Comparison of ENCODE assay signal across 23 cellular contexts in genomic region chr15:41474436-41474835, GRCh38. TPM values are rescaled to one million over a fixed set of nuclear protein-coding genes. Genes with fewer than 3 reads are reported as not detected.
DNase-seq lines count a peak whose midpoint lies in the region; ATAC-seq and TF ChIP-seq lines count a peak whose summit lies in the region.
"Had no signal": no experiment of that assay in that cellular context is flagged by ENCODE, and none has a peak within 500 bp of the region (broad histone marks: within the 10 kb centered on the region; RNA-seq: fewer than 3 reads in every experiment).

No MANE protein-coding gene starts in this region.

- no peaks in the 10 kb centered on the region for H3F3A ChIP-seq in PC-3 (ENCODE audit: low read length, unreplicated experiment)

- DNase-seq in DMS53 (lab: John Stamatoyannopoulos, UW) (peak; percentile 49), DMS53 treated with DMSO at 0.1 percent for 48 hours (lab: John Stamatoyannopoulos, UW; ENCODE audit: unreplicated experiment) (no peak), PC-3 (no peak), left lobe of liver (ENCODE audit: low spot score) (peak; percentile 60), GOT3 (lab: John Stamatoyannopoulos, UW) (no peak), substantia nigra (lab: John Stamatoyannopoulos, UW) (no peak), C1 segment of cervical spinal cord (lab: John Stamatoyannopoulos, UW) (no peak)
- no peak for DNase-seq in stimulated activated effector memory CD8-positive, alpha-beta T cell treated with anti-CD3 and anti-CD28 coated beads, Interleukin-12 subunit alpha, Interleukin-12 subunit beta, amount 100 ng/mL, for 72 hours (ENCODE audit: low spot score in 2 of 2)
- DNase-seq: 8988T; AML-193; EL; GF-D8; H7; NCI-H1105; NCI-H146; NCI-H345; NCI-H524; NCI-H774; NK-92 treated with Interleukin-12 subunit alpha and Interleukin-12 subunit beta, amount 100 ng/mL, for 24 hours had no signal

- H2AFZ ChIP-seq in PC-3 (ENCODE audit: low read length), result no peak overlapping the region

- ATAC-seq in PC-3, result peak; percentile 37
- ATAC-seq in left lobe of liver, result peak; percentile 91
- ATAC-seq in stimulated activated effector memory CD8-positive, alpha-beta T cell treated with anti-CD3 and anti-CD28 coated beads, Interleukin-12 subunit alpha, Interleukin-12 subunit beta, amount 100 ng/mL, for 72 hours, result no peak
- ATAC-seq: K562, Panc1, SK-N-SH treated with all-trans-retinoic acid at 6 μM for 48 hours had no signal

- peaks cover 5% of the 10 kb centered on the region for H3K4me1 Mint-ChIP-seq in stimulated activated effector memory CD8-positive, alpha-beta T cell treated with anti-CD3 and anti-CD28 coated beads, Interleukin-12 subunit alpha, Interleukin-12 subunit beta, amount 100 ng/mL, for 72 hours

- no peaks in the 10 kb centered on the region for H3K27me3 ChIP-seq in PC-3 (ENCODE audit: low read length)

- peaks cover 20% of the 10 kb centered on the region for H3K4me1 ChIP-seq in PC-3 (ENCODE audit: insufficient read depth, low read length)

- H3K4me3 Mint-ChIP-seq in stimulated activated effector memory CD8-positive, alpha-beta T cell treated with anti-CD3 and anti-CD28 coated beads, Interleukin-12 subunit alpha, Interleukin-12 subunit beta, amount 100 ng/mL, for 72 hours, result no peak overlapping the region
- H3K4me3 Mint-ChIP-seq: CD14-positive monocyte had no signal

- H3K9ac ChIP-seq in PC-3 (ENCODE audit: low read length), result no peak overlapping the region

- peaks cover 56% of the 10 kb centered on the region for H3K36me3 ChIP-seq in PC-3 (ENCODE audit: low read depth, low read length)

- intact Hi-C loops in PC-3 (cut with micrococcal nuclease), result no loop called here

- H3K27ac Mint-ChIP-seq in stimulated activated effector memory CD8-positive, alpha-beta T cell treated with anti-CD3 and anti-CD28 coated beads, Interleukin-12 subunit alpha, Interleukin-12 subunit beta, amount 100 ng/mL, for 72 hours, result peak overlapping the region; percentile 43

- no TSS peak for BruUV-seq in PC-3 (replicated peaks; lab: Mats Ljungman, UMichigan)

- no peaks in the 10 kb centered on the region for H3K9me2 ChIP-seq in PC-3 (replicated peaks; ENCODE audit: low read length)

- H3K27ac ChIP-seq in PC-3 (ENCODE audit: low read length) (peak overlapping the region; percentile 56), substantia nigra (ENCODE audit: low read depth, low read length, poor library complexity, severe bottlenecking) (no peak overlapping the region)

- H3K36me3 Mint-ChIP-seq in stimulated activated effector memory CD8-positive, alpha-beta T cell treated with anti-CD3 and anti-CD28 coated beads, Interleukin-12 subunit alpha, Interleukin-12 subunit beta, amount 100 ng/mL, for 72 hours, result peaks cover 100% of the 10 kb centered on the region

- CTCF ChIA-PET in PC-3 (lab: Charles Lee), result no interaction called here

- H4K20me1 ChIP-seq in PC-3 (ENCODE audit: low read length), result no peaks in the 10 kb centered on the region

- H3K9me3 ChIP-seq in PC-3 (ENCODE audit: low read length), result no peaks in the 10 kb centered on the region

- H3K9me3 Mint-ChIP-seq in stimulated activated effector memory CD8-positive, alpha-beta T cell treated with anti-CD3 and anti-CD28 coated beads, Interleukin-12 subunit alpha, Interleukin-12 subunit beta, amount 100 ng/mL, for 72 hours, result no peaks in the 10 kb centered on the region
- H3K9me3 Mint-ChIP-seq: CD14-positive monocyte had no signal

- no peak overlapping the region for H3K4me3 ChIP-seq in PC-3 (ENCODE audit: low read length)
- H3K4me3 ChIP-seq: K562 had no signal

- POLR2A ChIA-PET in PC-3 (lab: Charles Lee; ENCODE audit: unreplicated experiment), result interaction anchor here (0.5 kb wide), 1 partner anchor 31 kb away, joined by 3 read pairs; no protein-coding TSS in a partner anchor

- TF ChIP-seq CTCF in PC-3 (conservative IDR thresholded peaks at IDR 0.05; ENCODE audit: low read depth, low read length), result peak; percentile 28

- no peaks in the 10 kb centered on the region for H3K79me2 ChIP-seq in PC-3 (ENCODE audit: low read length)

- 0 out of 2 replicates have a peak overlapping the region, but pooled peaks have one; percentile 1 for H3K4me2 ChIP-seq in PC-3 (ENCODE audit: low read length)

RNA-seq across cellular contexts. Expression of gene ITPKA, which starts 19.2 kb away (rescaled TPM):
- total RNA-seq in PC-3 (2014; rRNA removed), result 7.8 and 16.8 TPM in 2 replicates
- total RNA-seq in left lobe of liver, result 0.91 TPM

RNA-seq across cellular contexts. Expression of gene LTK, which starts 39.2 kb away (rescaled TPM):
- total RNA-seq in PC-3 (2014; rRNA removed) (0.07 and 0.29 TPM in 2 replicates), left lobe of liver (2.3 TPM)

RNA-seq across cellular contexts. Expression of gene RTF1, which starts 57.5 kb away (rescaled TPM):
- total RNA-seq in PC-3 (2014; rRNA removed) (20.2 and 25.9 TPM in 2 replicates), left lobe of liver (10.5 TPM)

Comparison
In these comparisons a context has a peak if more than half of its experiments do, and no peak if none do; other contexts are left out.
1. DNase-seq: peak in DMS53 (single experiment) and left lobe of liver (single experiment); none in DMS53 treated with DMSO at 0.1 percent for 48 hours (single experiment), PC-3 (single experiment), stimulated activated effector memory CD8-positive, alpha-beta T cell treated with anti-CD3 and anti-CD28 coated beads, Interleukin-12 subunit alpha, Interleukin-12 subunit beta, amount 100 ng/mL, for 72 hours (0 of 2), GOT3 (single experiment), substantia nigra (0 of 49) and C1 segment of cervical spinal cord (0 of 14).